ENCODE assay signal across 8 cellular contexts in genomic region chr15:40092416-40093223, GRCh38. TPM values are rescaled to one million over a fixed set of nuclear protein-coding genes. Genes with fewer than 3 reads are reported as not detected.
DNase-seq lines count a peak whose midpoint lies in the region; ATAC-seq, FAIRE-seq and TF ChIP-seq lines count a peak whose summit lies in the region.

No MANE protein-coding gene starts in this region.

- TF ChIP-seq EP300 in GM12878 (IDR thresholded peaks at IDR 0.05; ENCODE audit: borderline replicate concordance in 1 of 2, control insufficient read depth in 1 of 2, low read depth in 2 of 2, low read length in 2 of 2), result no peak

- H3K9ac ChIP-seq in GM12878 (ENCODE audit: control insufficient read depth, insufficient read depth, low read length) (peak overlapping the region; percentile 31; the same call in 1 of the 2 replicates), mesendoderm (ENCODE audit: low read length) (peak overlapping the region; percentile 12)

- H3K4me2 ChIP-seq in GM12878 (ENCODE audit: control insufficient read depth, insufficient read depth), result peak overlapping the region; percentile 39; the same call in 1 of the 2 replicates
- H3K4me2 ChIP-seq in mesendoderm (ENCODE audit: low read length), result no peak overlapping the region

- H2BK15ac ChIP-seq in mesendoderm (replicated peaks; ENCODE audit: low read depth), result no peak overlapping the region

- no TSS peak for BruUV-seq in Caco-2 (replicated peaks; lab: Mats Ljungman, UMichigan)
- no TSS peak for BruUV-seq in GM12878 (replicated peaks; lab: Mats Ljungman, UMichigan)

- DNase-seq in Caco-2 (peak; percentile 58 to 78), NCI-H2029 treated with DMSO at 0.1 percent for 48 hours (lab: John Stamatoyannopoulos, UW) (peak; percentile 74), GM12878 (ENCODE audit: low read depth, low spot score) (no peak), mesendoderm (no peak), DMS114 treated with DMSO at 0.1 percent for 48 hours (lab: John Stamatoyannopoulos, UW; ENCODE audit: unreplicated experiment) (no peak), occipital lobe (lab: John Stamatoyannopoulos, UW) (no peak), cerebellar cortex (ENCODE audit: low spot score) (no peak), GM13976 (ENCODE audit: low spot score) (no peak)

- peaks cover 70% of the 10 kb centered on the region for H3K36me3 Mint-ChIP-seq in Caco-2 (ENCODE audit: insufficient read depth, unreplicated experiment)

- peaks cover 34% of the 10 kb centered on the region for H3K79me2 ChIP-seq in GM12878 (ENCODE audit: control insufficient read depth, insufficient read depth, low read length)
- no peaks in the 10 kb centered on the region for H3K79me2 ChIP-seq in mesendoderm (ENCODE audit: control insufficient read depth, insufficient read depth, low read length)

- peak overlapping the region; percentile 86 for H3K27ac Mint-ChIP-seq in Caco-2 (ENCODE audit: unreplicated experiment)

- RAD21 ChIA-PET in GM12878 (lab: Charles Lee; ENCODE audit: unreplicated experiment), result interaction anchor here (18.4 to 24.6 kb wide), 2 partner anchors 31 to 46 kb away, joined by 509 to 903 read pairs; no protein-coding TSS in a partner anchor

- peaks cover 53% of the 10 kb centered on the region for H3K4me1 Mint-ChIP-seq in Caco-2 (ENCODE audit: low read depth, unreplicated experiment)

- H3K27me3 ChIP-seq in Caco-2 (replicated peaks; ENCODE audit: control insufficient read depth, insufficient read depth, low read length), result no peaks in the 10 kb centered on the region
- H3K27me3 ChIP-seq in GM12878 (replicated peaks in 1 of 2; ENCODE audit: control insufficient read depth in 2 of 2, insufficient read depth in 2 of 2, low read length in 1 of 2), result no peaks in the 10 kb centered on the region
- H3K27me3 ChIP-seq in mesendoderm (ENCODE audit: insufficient read depth, low read length, poor library complexity), result no peaks in the 10 kb centered on the region

- no peak overlapping the region for H2AFZ ChIP-seq in GM12878 (ENCODE audit: control insufficient read depth, low read depth, low read length)

- H3K23ac ChIP-seq in mesendoderm (ENCODE audit: low read length), result no peak overlapping the region

- H3K4me3 ChIP-seq in Caco-2 (ENCODE audit: low read depth, low read length) (no peak overlapping the region), GM12878 (no peak overlapping the region), mesendoderm (ENCODE audit: low read length) (no peak overlapping the region)

- H3K9me3 Mint-ChIP-seq in Caco-2 (ENCODE audit: unreplicated experiment), result no peaks in the 10 kb centered on the region

- H3K9me3 ChIP-seq in Caco-2 (no peaks in the 10 kb centered on the region), GM12878 (replicated peaks; ENCODE audit: control insufficient read depth, insufficient read depth, low read length) (no peaks in the 10 kb centered on the region)

- peak overlapping the region; percentile 56 for H2BK5ac ChIP-seq in mesendoderm (ENCODE audit: low read length)

- no peak overlapping the region for H4K5ac ChIP-seq in mesendoderm (ENCODE audit: low read length)

- WGBS in GM12878 (ENCODE audit: insufficient coverage, insufficient replicate concordance, low lambda C conversion rate, missing lambda C conversion rate), result 86% methylated on average over 12 of the region's 12 CpGs
- WGBS in mesendoderm (ENCODE audit: extremely low coverage, insufficient coverage, low lambda C conversion rate), result no CpG with 5 or more reads among the region's 12 CpGs

- H4K20me1 ChIP-seq in GM12878 (ENCODE audit: control insufficient read depth, insufficient read depth), result no peaks in the 10 kb centered on the region

- H3K27ac ChIP-seq in GM12878 (ENCODE audit: control insufficient read depth, insufficient read depth) (peak overlapping the region; percentile 15; the same call in 1 of the 2 replicates), mesendoderm (ENCODE audit: low read depth, low read length) (peak overlapping the region; percentile 42)

- H4K8ac ChIP-seq in mesendoderm (ENCODE audit: low read depth, low read length), result no peak overlapping the region

- peak overlapping the region; percentile 56 for H3K18ac ChIP-seq in mesendoderm (ENCODE audit: low read length)

- SMC1A ChIA-PET in GM12878 (lab: Charles Lee; ENCODE audit: uncharacterized antibody, unreplicated experiment), result interaction anchor here (0.6 to 43.9 kb wide), 5 partner anchors 12 to 63 kb away, joined by 4 to 1082 read pairs (median 981); partner anchors contain the start of genes BMF and SRP14

- ATAC-seq in GM12878, result no peak

- H3K79me1 ChIP-seq in mesendoderm (ENCODE audit: low read length), result peaks cover 2% of the 10 kb centered on the region

- peak overlapping the region; percentile 40 for H3K4ac ChIP-seq in mesendoderm (ENCODE audit: low read depth, low read length)

- H3K27me3 Mint-ChIP-seq in Caco-2 (ENCODE audit: insufficient read depth, unreplicated experiment), result no peaks in the 10 kb centered on the region

- FAIRE-seq in GM12878 (lab: Jason Lieb, UNC), result no peak

- H3K4me3 Mint-ChIP-seq in Caco-2 (ENCODE audit: unreplicated experiment), result peak overlapping the region; percentile 31

- TF ChIP-seq CTCF in Caco-2 (IDR thresholded peaks at IDR 0.05; ENCODE audit: insufficient read depth in 1 of 2, low read depth in 1 of 2, low read length in 1 of 2, severe bottlenecking in 1 of 2, unreplicated experiment in 1 of 2), result no peak
- no peak for TF ChIP-seq CTCF in GM12878 (IDR thresholded peaks at IDR 0.05 in 2 of 3, conservative IDR thresholded peaks at IDR 0.05 in 1 of 3; ENCODE audit: control insufficient read depth in 2 of 3, extremely low read depth in 1 of 3, insufficient read depth in 1 of 3, low read depth in 3 of 3, low read length in 3 of 3)
- no peak for TF ChIP-seq CTCF in GM13976 (IDR thresholded peaks at IDR 0.05; ENCODE audit: borderline replicate concordance, control extremely low read depth, extremely low read depth, insufficient read depth, missing control alignments)

- H2AK5ac ChIP-seq in mesendoderm (ENCODE audit: low read length), result peak overlapping the region; percentile 49

- no peak for TF ChIP-seq POLR2A in GM12878 (IDR thresholded peaks at IDR 0.05; ENCODE audit: low read depth, low read length)

- in situ Hi-C loops in GM12878 (cut with MboI), result no loop called here
- in situ Hi-C loops in GM13976 (cut with MboI; ENCODE audit: low sequenced_read_pairs, unreplicated experiment), result no loop called here

- CTCF ChIA-PET in Caco-2 (lab: Charles Lee), result interaction anchor here (0.6 to 2.4 kb wide), 3 partner anchors 12 to 33 kb away, joined by 3 to 7 read pairs (median 3); no protein-coding TSS in a partner anchor
- CTCF ChIA-PET in GM12878 (lab: Yijun Ruan, JAX), result interaction anchor here (1.2 to 19.0 kb wide), 4 partner anchors 13 to 48 kb away, joined by 3 to 776 read pairs (median 352); partner anchors contain the start of genes BMF and SRP14

- H2BK120ac ChIP-seq in mesendoderm (ENCODE audit: low read depth, low read length), result peak overlapping the region; percentile 76

- intact Hi-C loops in Caco-2 (cut with micrococcal nuclease; ENCODE audit: unreplicated experiment) (no loop called here), GM12878 (cut with micrococcal nuclease; ENCODE audit: unreplicated experiment) (no loop called here)

- POLR2A ChIA-PET in Caco-2 (lab: Charles Lee), result interaction anchor here (0.7 kb wide), 1 partner anchor 102 kb away, joined by 19 read pairs; no protein-coding TSS in a partner anchor
- POLR2A ChIA-PET in GM12878 (lab: Charles Lee), result interaction anchor here (0.6 to 12.7 kb wide), 7 partner anchors 10 to 93 kb away, joined by 3 to 208 read pairs (median 6); partner anchors contain the start of gene BMF

- H3K36me3 ChIP-seq in Caco-2 (ENCODE audit: control insufficient read depth, insufficient read depth, low read length), result peaks cover 7% of the 10 kb centered on the region
- H3K36me3 ChIP-seq in GM12878 (ENCODE audit: control insufficient read depth in 2 of 2, insufficient read depth in 2 of 2, low read length in 1 of 2), result peaks cover 18 to 19% of the 10 kb centered on the region in 2 experiments
- no peaks in the 10 kb centered on the region for H3K36me3 ChIP-seq in mesendoderm (ENCODE audit: control insufficient read depth, insufficient read depth, low read length)

- H3K4me1 ChIP-seq in Caco-2 (peaks cover 84% of the 10 kb centered on the region), GM12878 (ENCODE audit: control insufficient read depth, insufficient read depth, low read length) (peaks cover 50% of the 10 kb centered on the region), mesendoderm (ENCODE audit: control insufficient read depth, low read depth, low read length) (peaks cover 31% of the 10 kb centered on the region)

- peak overlapping the region; percentile 68 for H3K56ac ChIP-seq in mesendoderm (ENCODE audit: low read length)

- no peak for TF ChIP-seq RAD21 in GM12878 (IDR thresholded peaks at IDR 0.05; ENCODE audit: insufficient read depth, low read depth, low read length)

RNA-seq across cellular contexts. Expression of gene BMF, which starts 16.1 kb away (rescaled TPM):
- total RNA-seq in Caco-2 (2022), result 78.2 and 81.5 TPM in 2 replicates
- total RNA-seq in GM12878 (2013; cell fraction: nucleolus; rRNA removed), result 43.4 and 50.5 TPM in 2 replicates
- total RNA-seq in GM12878 (2014; rRNA removed), result 17.3 and 19.2 TPM in 2 replicates
- 16.4 and 20.1 TPM in 2 replicates for total RNA-seq in GM12878 (2014; rRNA removed; fragmentation: Illumina TruSeq; extraction: Trizol)
- 34.9 and 35.7 TPM in 2 replicates for total RNA-seq in GM12878 (2021)
- 20.0 TPM for polyA plus RNA-seq in GM12878 (2011; ENCODE audit: low read depth)
- 14.7 and 22.1 TPM in 2 replicates for polyA plus RNA-seq in GM12878 (2011; rRNA removed)
- 27.1 and 27.9 TPM in 2 replicates for polyA plus RNA-seq in GM12878 (2011; cell fraction: cytosol; rRNA removed)
- polyA plus RNA-seq in GM12878 (2011; cell fraction: nucleus; rRNA removed), result 24.6 and 24.9 TPM in 2 replicates
- 26.9 and 30.0 TPM in 2 replicates for polyA plus RNA-seq in GM12878 (2012)
- polyA plus RNA-seq in GM12878 (2014; fragmentation: Illumina TruSeq; extraction: Trizol), result 17.4 and 23.8 TPM in 2 replicates
- 1 to 10 TPM in 1 of 2 experiments, under 1 TPM in 1; 0.82 to 1.3 TPM for polyA plus RNA-seq in GM12878 (2014; fragmentation: Nextera tagmentation; extraction: Ambion mirVana)
- polyA plus RNA-seq in GM12878 (2014; rRNA removed), result 26.8 and 27.5 TPM in 2 replicates
- polyA plus RNA-seq in GM12878 (2016; fragmentation: Nextera tagmentation; extraction: Ambion mirVana), result 1 to 10 TPM; 4.0 to 4.2 TPM
- 21.4 and 35.2 TPM in 2 replicates for polyA minus RNA-seq in GM12878 (2011; rRNA and poly(A)+ RNA removed)
- 8.8 and 9.4 TPM in 2 replicates for polyA minus RNA-seq in GM12878 (2011; cell fraction: cytosol; rRNA and poly(A)+ RNA removed)
- 9.3 and 14.4 TPM in 2 replicates for polyA minus RNA-seq in GM12878 (2011; cell fraction: nucleus; rRNA and poly(A)+ RNA removed)
- polyA plus RNA-seq in mesendoderm (2013, experiment 1 of 2), result 5.7 TPM
- polyA plus RNA-seq in mesendoderm (2013, experiment 2 of 2), result 5.5 TPM
- total RNA-seq in occipital lobe, result 4.2 TPM

RNA-seq across cellular contexts. Expression of gene SRP14, which starts 53.6 kb away (rescaled TPM):
- total RNA-seq in Caco-2 (2022), result 220 and 223 TPM in 2 replicates
- total RNA-seq in GM12878 (2013; cell fraction: nucleolus; rRNA removed), result 27.7 and 29.4 TPM in 2 replicates
- 273 and 320 TPM in 2 replicates for total RNA-seq in GM12878 (2014; rRNA removed)
- total RNA-seq in GM12878 (2014; rRNA removed; fragmentation: Illumina TruSeq; extraction: Trizol), result 181 and 189 TPM in 2 replicates
- 141 TPM in 2 replicates for total RNA-seq in GM12878 (2021)
- polyA plus RNA-seq in GM12878 (2011; ENCODE audit: low read depth), result 301 TPM
- polyA plus RNA-seq in GM12878 (2011; rRNA removed), result 431 and 589 TPM in 2 replicates
- polyA plus RNA-seq in GM12878 (2011; cell fraction: cytosol; rRNA removed), result 161 and 219 TPM in 2 replicates
- polyA plus RNA-seq in GM12878 (2011; cell fraction: nucleus; rRNA removed), result 122 and 149 TPM in 2 replicates
- polyA plus RNA-seq in GM12878 (2012), result 239 and 266 TPM in 2 replicates
- 364 and 455 TPM in 2 replicates for polyA plus RNA-seq in GM12878 (2014; fragmentation: Illumina TruSeq; extraction: Trizol)
- polyA plus RNA-seq in GM12878 (2014; fragmentation: Nextera tagmentation; extraction: Ambion mirVana), result 1,000 to 10,000 TPM; 1,041 to 1,182 TPM
- 546 and 554 TPM in 2 replicates for polyA plus RNA-seq in GM12878 (2014; rRNA removed)
- polyA plus RNA-seq in GM12878 (2016; fragmentation: Nextera tagmentation; extraction: Ambion mirVana), result 100 to 1,000 TPM; 806 to 826 TPM
- 69.2 and 71.6 TPM in 2 replicates for polyA minus RNA-seq in GM12878 (2011; rRNA and poly(A)+ RNA removed)
- 31.9 and 39.9 TPM in 2 replicates for polyA minus RNA-seq in GM12878 (2011; cell fraction: cytosol; rRNA and poly(A)+ RNA removed)
- polyA minus RNA-seq in GM12878 (2011; cell fraction: nucleus; rRNA and poly(A)+ RNA removed), result 33.1 and 43.4 TPM in 2 replicates
- polyA plus RNA-seq in mesendoderm (2013, experiment 1 of 2), result 546 TPM
- 544 TPM for polyA plus RNA-seq in mesendoderm (2013, experiment 2 of 2)
- total RNA-seq in occipital lobe, result 112 TPM

Comparison
In these comparisons a context has a peak if more than half of its experiments do, and no peak if none do; other contexts are left out.
1. DNase-seq: peak in Caco-2 (2 of 2) and NCI-H2029 treated with DMSO at 0.1 percent for 48 hours (single experiment); none in GM12878 (single experiment), mesendoderm (single experiment), DMS114 treated with DMSO at 0.1 percent for 48 hours (single experiment), occipital lobe (single experiment), cerebellar cortex (single experiment) and GM13976 (single experiment).